In genomic region chr2:15744820-15745219, GRCh38 we compare ENCODE assay signal across 25 cellular contexts.
"Had no signal": no experiment of that assay in that cellular context is flagged by ENCODE, and none has a peak within 500 bp of the region (broad histone marks: within the 10 kb centered on the region; RNA-seq: fewer than 3 reads in every experiment).

No MANE protein-coding gene starts in this region.

- ATAC-seq: effector memory CD8-positive, alpha-beta T cell; naive thymus-derived CD4-positive, alpha-beta T cell; psoas muscle; right cardiac atrium; stimulated activated effector memory CD8-positive, alpha-beta T cell treated with anti-CD3 and anti-CD28 coated beads, Interleukin-12 subunit alpha, Interleukin-12 subunit beta, amount 100 ng/mL, for 72 hours; stimulated activated naive CD8-positive, alpha-beta T cell treated with anti-CD3 and anti-CD28 coated beads, Interleukin-15, Interleukin-2, amounts not matched to agents 100 U/mL and 50 U/mL, for 24 hours; upper lobe of right lung had no signal

- FAIRE-seq: frontal cortex, keratinocyte had no signal

- H3K4me3 Mint-ChIP-seq: effector memory CD8-positive, alpha-beta T cell; immature natural killer cell; memory B cell; naive thymus-derived CD4-positive, alpha-beta T cell; stimulated activated effector memory CD8-positive, alpha-beta T cell treated with anti-CD3 and anti-CD28 coated beads, Interleukin-12 subunit alpha, Interleukin-12 subunit beta, amount 100 ng/mL, for 72 hours had no signal

- H3K27ac ChIP-seq: colonic mucosa, ovary, psoas muscle, testis, tibial nerve, upper lobe of right lung had no signal

- H3K4me1 Mint-ChIP-seq: immature natural killer cell; memory B cell; naive thymus-derived CD4-positive, alpha-beta T cell; stimulated activated effector memory CD8-positive, alpha-beta T cell treated with anti-CD3 and anti-CD28 coated beads, Interleukin-12 subunit alpha, Interleukin-12 subunit beta, amount 100 ng/mL, for 72 hours had no signal

- H3K4me3 ChIP-seq: colonic mucosa, lung, ovary, psoas muscle, sigmoid colon, testis, tibial nerve, upper lobe of right lung, uterus had no signal

- H3K9me3 ChIP-seq: colonic mucosa, ovary, psoas muscle, sigmoid colon, testis, upper lobe of right lung, uterus had no signal

- H3K27me3 ChIP-seq: colonic mucosa, ovary, sigmoid colon, testis, tibial nerve, upper lobe of right lung, uterus had no signal

- H3K36me3 Mint-ChIP-seq: immature natural killer cell; memory B cell; naive thymus-derived CD4-positive, alpha-beta T cell; stimulated activated effector memory CD8-positive, alpha-beta T cell treated with anti-CD3 and anti-CD28 coated beads, Interleukin-12 subunit alpha, Interleukin-12 subunit beta, amount 100 ng/mL, for 72 hours had no signal

- DNase-seq: colonic mucosa; dermis blood vessel endothelial cell; effector memory CD8-positive, alpha-beta T cell; hypothalamus; immature natural killer cell; midbrain; naive thymus-derived CD4-positive, alpha-beta T cell; occipital lobe; psoas muscle; right cardiac atrium; sigmoid colon; stimulated activated CD4-positive, alpha-beta T cell treated with anti-CD3 and anti-CD28 coated beads, Interleukin-2, amount 100 ng/mL, for 24 hours; stimulated activated CD4-positive, alpha-beta T cell treated with anti-CD3 and anti-CD28 coated beads, Interleukin-4, amount 100 ng/mL, for 24 hours; stimulated activated naive CD8-positive, alpha-beta T cell treated with anti-CD3 and anti-CD28 coated beads, Interleukin-15, Interleukin-2, amounts not matched to agents 100 U/mL and 50 U/mL, for 24 hours; substantia nigra; testis; upper lobe of right lung; uterus had no signal

- H3K4me1 ChIP-seq: colonic mucosa, psoas muscle, testis, uterus had no signal

- H3K27ac Mint-ChIP-seq: effector memory CD8-positive, alpha-beta T cell; immature natural killer cell; memory B cell; naive thymus-derived CD4-positive, alpha-beta T cell; stimulated activated effector memory CD8-positive, alpha-beta T cell treated with anti-CD3 and anti-CD28 coated beads, Interleukin-12 subunit alpha, Interleukin-12 subunit beta, amount 100 ng/mL, for 72 hours had no signal

- H3K36me3 ChIP-seq: colonic mucosa, ovary, sigmoid colon, tibial nerve, upper lobe of right lung, uterus had no signal

- H3K9me3 Mint-ChIP-seq: effector memory CD8-positive, alpha-beta T cell; stimulated activated effector memory CD8-positive, alpha-beta T cell treated with anti-CD3 and anti-CD28 coated beads, Interleukin-12 subunit alpha, Interleukin-12 subunit beta, amount 100 ng/mL, for 72 hours had no signal
